Comparison of ENCODE assay signal across 25 cellular contexts in the genomic region with DNA sequence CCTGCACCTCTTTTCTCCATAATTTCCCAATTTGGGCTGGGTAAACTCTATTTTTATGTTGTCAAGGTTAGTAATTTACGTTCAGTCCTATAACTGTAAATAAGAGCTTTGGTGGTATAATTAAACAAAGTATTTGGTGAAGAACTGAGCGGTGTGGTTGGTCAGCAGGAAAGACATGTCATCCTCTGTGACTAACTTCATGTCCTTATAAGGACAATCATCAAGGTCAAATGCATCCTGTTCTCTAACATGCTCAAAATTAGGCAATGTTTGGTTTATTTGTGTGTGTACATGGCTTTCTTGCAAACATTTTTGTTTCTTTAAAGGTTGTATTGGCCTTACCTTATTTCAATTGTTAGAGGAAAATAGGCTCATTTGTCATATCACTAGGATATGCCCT.
DNase-seq lines count a peak whose midpoint lies in the region; ATAC-seq, FAIRE-seq and TF ChIP-seq lines count a peak whose summit lies in the region.
"Had no signal": no experiment of that assay in that cellular context is flagged by ENCODE, and none has a peak within 500 bp of the region (broad histone marks: within the 10 kb centered on the region; RNA-seq: fewer than 3 reads in every experiment).

No MANE protein-coding gene starts in this region.

- CTCF ChIA-PET in HepG2 (lab: Yijun Ruan, JAX; ENCODE audit: low intra/inter-chr PET ratio, low total read pairs), result interaction anchor here (1.1 to 1.8 kb wide), 3 partner anchors 135 to 606 kb away, joined by 3 to 5 read pairs (median 3); no protein-coding TSS in a partner anchor

- DNase-seq in H4 (ENCODE audit: low spot score) (peak; percentile 11), RPMI7951 (ENCODE audit: low read depth) (peak; percentile 31), fibroblast of mammary gland (ENCODE audit: low read depth) (peak; percentile 20), HepG2 (ENCODE audit: low spot score) (no peak), ecto neural progenitor cell (ENCODE audit: low spot score) (no peak)
- DNase-seq: ACHN; BE2C; C1 segment of cervical spinal cord; CD4-positive, CD25-positive, alpha-beta regulatory T cell; CD8-positive, alpha-beta memory T cell; COR-L47; DMS 273 treated with DMSO at 0.1 percent for 48 hours; DMS53; DND-41; EL; IMR-90 had no signal

- intact Hi-C loops in HepG2 (cut with micrococcal nuclease; ENCODE audit: unreplicated experiment), result no loop called here

- no peak overlapping the region for H2AFZ ChIP-seq in HepG2 (ENCODE audit: low read length)

- ATAC-seq in HepG2, result no peak
- ATAC-seq in HG02610 (IDR thresholded peaks at IDR 0.05; ENCODE audit: unreplicated experiment), result no peak
- ATAC-seq in GM18858 (IDR thresholded peaks at IDR 0.05; ENCODE audit: unreplicated experiment), result no peak
- ATAC-seq: K562 had no signal

- TF ChIP-seq EP300 in HepG2 (IDR thresholded peaks at IDR 0.05; ENCODE audit: low read depth in 2 of 2, low read length in 2 of 2), result no peak
- TF ChIP-seq EP300 in HepG2 (CRISPR knock-in tag; IDR thresholded peaks at IDR 0.05; ENCODE audit: borderline replicate concordance), result no peak

- no peaks in the 10 kb centered on the region for H3K9me3 ChIP-seq in HepG2 (ENCODE audit: low read length)
- H3K9me3 ChIP-seq: BE2C, HAP-1 had no signal

- H3K4me3 ChIP-seq in fibroblast of mammary gland (ENCODE audit: control insufficient read depth, low read depth, low read length), result no peak overlapping the region
- H3K4me3 ChIP-seq in HepG2 (replicated peaks in 1 of 3; ENCODE audit: insufficient read depth in 1 of 3, low read depth in 2 of 3, low read length in 3 of 3), result no peak overlapping the region
- H3K4me3 ChIP-seq: HAP-1, K562 had no signal

- no peaks in the 10 kb centered on the region for H3K79me2 ChIP-seq in HepG2 (ENCODE audit: insufficient read depth, low read length)

- peaks cover 0 to 7% of the 10 kb centered on the region in 2 experiments; a peak in 2 of 5 replicates for H3K27me3 ChIP-seq in HepG2 (ENCODE audit: control insufficient read depth in 1 of 2, insufficient read depth in 2 of 2, low read length in 2 of 2)
- H3K27me3 ChIP-seq: BE2C had no signal

- no peak for TF ChIP-seq RAD21 in HepG2 (CRISPR knock-in tag; IDR thresholded peaks at IDR 0.05)

- no TSS peak for BruUV-seq in HepG2 (replicated peaks; lab: Mats Ljungman, UMichigan)

- in situ Hi-C loops in HepG2 (cut with HindIII; ENCODE audit: extremely low pct_ligation_motif_present, low pct_unique_long_range_greater_than_20kb), result loop anchor here (5.0 kb wide), 1 partner anchor 606 kb away; no protein-coding TSS in a partner anchor

- no peak overlapping the region for H3K27ac ChIP-seq in HepG2 (ENCODE audit: extremely low read length, insufficient read depth, low read length)
- H3K27ac ChIP-seq: HL-60 had no signal

- peak; percentile 37 for FAIRE-seq in HepG2 (lab: Jason Lieb, UNC)
- FAIRE-seq: A204.1, G401.6, GM18507, H1, K562 had no signal

- POLR2A ChIA-PET in HepG2 (lab: Yijun Ruan, JAX), result interaction anchor here (1.9 kb wide), 1 partner anchor 121 kb away, joined by 6 read pairs; a partner anchor contains a TSS

- H3K4me1 ChIP-seq in HepG2 (ENCODE audit: insufficient read depth, low read length), result no peaks in the 10 kb centered on the region
- H3K4me1 ChIP-seq: HAP-1 had no signal

- no peak overlapping the region for H3K9ac ChIP-seq in HepG2 (ENCODE audit: insufficient read depth, low read depth, low read length)

- H3K4me2 ChIP-seq in HepG2 (ENCODE audit: low read depth, low read length), result no peak overlapping the region

- TF ChIP-seq CTCF in fibroblast of mammary gland (conservative IDR thresholded peaks at IDR 0.05; ENCODE audit: control insufficient read depth, insufficient read depth, low read depth, low read length) (no peak), HepG2 (CRISPR knock-in tag; IDR thresholded peaks at IDR 0.05) (no peak)

- TF ChIP-seq POLR2A in HepG2 (IDR thresholded peaks at IDR 0.05; ENCODE audit: insufficient read depth in 1 of 2, low read depth in 2 of 2, low read length in 2 of 2), result no peak

- H3K36me3 ChIP-seq in HepG2 (replicated peaks in 1 of 2; ENCODE audit: control insufficient read depth in 1 of 2, insufficient read depth in 2 of 2, low read length in 2 of 2), result no peaks in the 10 kb centered on the region
- H3K36me3 ChIP-seq: BE2C, HAP-1 had no signal

- WGBS in HepG2 (ENCODE audit: low lambda C conversion rate), result 26% methylated on average over 2 of the region's 2 CpGs

- H4K20me1 ChIP-seq in HepG2 (ENCODE audit: insufficient read depth, low read length), result no peaks in the 10 kb centered on the region

TF ChIP-seq in HepG2, 621 proteins besides CTCF, POLR2A, EP300 and RAD21:
- no peak for TF ChIP-seq KLF15 (CRISPR knock-in tag; IDR thresholded peaks at IDR 0.05; ENCODE audit: borderline replicate concordance)
- TF ChIP-seq RARA (CRISPR knock-in tag; IDR thresholded peaks at IDR 0.05), result no peak
- TF ChIP-seq FOSL1 (CRISPR knock-in tag; IDR thresholded peaks at IDR 0.05; ENCODE audit: borderline replicate concordance), result no peak
- TF ChIP-seq, protein P1, sequence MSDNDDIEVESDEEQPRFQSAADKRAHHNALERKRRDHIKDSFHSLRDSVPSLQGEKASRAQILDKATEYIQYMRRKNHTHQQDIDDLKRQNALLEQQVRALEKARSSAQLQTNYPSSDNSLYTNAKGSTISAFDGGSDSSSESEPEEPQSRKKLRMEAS (IDR thresholded peaks at IDR 0.05), result no peak
- TF ChIP-seq, protein P2, sequence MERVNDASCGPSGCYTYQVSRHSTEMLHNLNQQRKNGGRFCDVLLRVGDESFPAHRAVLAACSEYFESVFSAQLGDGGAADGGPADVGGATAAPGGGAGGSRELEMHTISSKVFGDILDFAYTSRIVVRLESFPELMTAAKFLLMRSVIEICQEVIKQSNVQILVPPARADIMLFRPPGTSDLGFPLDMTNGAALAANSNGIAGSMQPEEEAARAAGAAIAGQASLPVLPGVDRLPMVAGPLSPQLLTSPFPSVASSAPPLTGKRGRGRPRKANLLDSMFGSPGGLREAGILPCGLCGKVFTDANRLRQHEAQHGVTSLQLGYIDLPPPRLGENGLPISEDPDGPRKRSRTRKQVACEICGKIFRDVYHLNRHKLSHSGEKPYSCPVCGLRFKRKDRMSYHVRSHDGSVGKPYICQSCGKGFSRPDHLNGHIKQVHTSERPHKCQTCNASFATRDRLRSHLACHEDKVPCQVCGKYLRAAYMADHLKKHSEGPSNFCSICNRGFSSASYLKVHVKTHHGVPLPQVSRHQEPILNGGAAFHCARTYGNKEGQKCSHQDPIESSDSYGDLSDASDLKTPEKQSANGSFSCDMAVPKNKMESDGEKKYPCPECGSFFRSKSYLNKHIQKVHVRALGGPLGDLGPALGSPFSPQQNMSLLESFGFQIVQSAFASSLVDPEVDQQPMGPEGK (CRISPR knock-in tag; IDR thresholded peaks at IDR 0.05), result no peak

Comparison
In these comparisons a context has a peak if more than half of its experiments do, and no peak if none do; other contexts are left out.
1. DNase-seq: peak in H4 (single experiment), RPMI7951 (single experiment) and fibroblast of mammary gland (single experiment); none in HepG2 (single experiment) and ecto neural progenitor cell (single experiment).